ENCODE assay signal across 21 cellular contexts in the genomic region with DNA sequence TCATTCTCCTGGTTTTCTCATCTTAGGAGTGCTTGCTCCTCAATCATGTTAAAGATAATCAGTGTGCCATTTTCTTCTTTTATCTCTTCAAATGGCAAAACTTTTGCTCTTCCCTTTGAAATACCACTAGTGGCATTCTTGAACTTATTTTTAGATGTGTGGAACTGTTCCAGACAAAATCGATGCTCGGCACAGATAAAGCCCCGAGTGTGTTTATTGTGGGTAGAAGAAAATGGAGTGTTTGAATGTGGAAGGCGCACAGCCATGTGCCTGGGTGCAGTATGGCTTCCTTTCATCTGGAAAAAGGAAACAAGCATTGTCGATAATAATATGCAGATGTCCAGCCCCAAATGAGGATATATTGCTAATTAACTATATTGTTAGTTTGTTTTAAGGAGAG. TPM values are rescaled to one million over a fixed set of nuclear protein-coding genes. Genes with fewer than 3 reads are reported as not detected.
"Had no signal": no experiment of that assay in that cellular context is flagged by ENCODE, and none has a peak within 500 bp of the region (broad histone marks: within the 10 kb centered on the region; RNA-seq: fewer than 3 reads in every experiment).

No MANE protein-coding gene starts in this region.

- H3K4me3 Mint-ChIP-seq: stimulated activated effector memory CD8-positive, alpha-beta T cell treated with anti-CD3 and anti-CD28 coated beads, Interleukin-12 subunit alpha, Interleukin-12 subunit beta, amount 100 ng/mL, for 72 hours; stimulated activated naive CD8-positive, alpha-beta T cell treated with anti-CD3 and anti-CD28 coated beads, Interleukin-15, Interleukin-2, amounts not matched to agents 100 ng/mL and 50 ng/mL, for 24 hours had no signal

- H3K27me3 Mint-ChIP-seq: stimulated activated naive CD8-positive, alpha-beta T cell treated with anti-CD3 and anti-CD28 coated beads, Interleukin-15, Interleukin-2, amounts not matched to agents 100 ng/mL and 50 ng/mL, for 24 hours had no signal

- H3K9me3 Mint-ChIP-seq: stimulated activated effector memory CD8-positive, alpha-beta T cell treated with anti-CD3 and anti-CD28 coated beads, Interleukin-12 subunit alpha, Interleukin-12 subunit beta, amount 100 ng/mL, for 72 hours; stimulated activated naive CD8-positive, alpha-beta T cell treated with anti-CD3 and anti-CD28 coated beads, Interleukin-15, Interleukin-2, amounts not matched to agents 100 ng/mL and 50 ng/mL, for 24 hours had no signal

- DNase-seq: effector memory CD4-positive, alpha-beta T cell; esophagus squamous epithelium; head of caudate nucleus; hippocampal formation; left colon; left ventricle myocardium superior; mesenchymal stem cell; sigmoid colon; small intestine; stimulated activated CD4-positive, alpha-beta T cell treated with anti-CD3 and anti-CD28 coated beads, Interleukin-4, amount 100 ng/mL, for 1 hour; stimulated activated CD8-positive, alpha-beta memory T cell treated with anti-CD3 and anti-CD28 coated beads, Interleukin-4, amount 100 ng/mL, for 48 hours; transverse colon had no signal

- H3K36me3 Mint-ChIP-seq: stimulated activated effector memory CD8-positive, alpha-beta T cell treated with anti-CD3 and anti-CD28 coated beads, Interleukin-12 subunit alpha, Interleukin-12 subunit beta, amount 100 ng/mL, for 72 hours had no signal

- H3K4me3 ChIP-seq: esophagus squamous epithelium, gastroesophageal sphincter, lung, right atrium auricular region, sigmoid colon, thoracic aorta, transverse colon had no signal

- H3K36me3 ChIP-seq: esophagus squamous epithelium, gastroesophageal sphincter, neutrophil, right atrium auricular region, sigmoid colon, thoracic aorta, transverse colon had no signal

- H3K27ac Mint-ChIP-seq: stimulated activated effector memory CD8-positive, alpha-beta T cell treated with anti-CD3 and anti-CD28 coated beads, Interleukin-12 subunit alpha, Interleukin-12 subunit beta, amount 100 ng/mL, for 72 hours; stimulated activated naive CD8-positive, alpha-beta T cell treated with anti-CD3 and anti-CD28 coated beads, Interleukin-15, Interleukin-2, amounts not matched to agents 100 ng/mL and 50 ng/mL, for 24 hours had no signal

- H3K27me3 ChIP-seq: esophagus squamous epithelium, gastroesophageal sphincter, neutrophil, right atrium auricular region, sigmoid colon, transverse colon had no signal

- H3K9me3 ChIP-seq: esophagus squamous epithelium, gastroesophageal sphincter, neutrophil, right atrium auricular region, sigmoid colon, thoracic aorta, transverse colon had no signal

- H3K4me1 Mint-ChIP-seq: stimulated activated effector memory CD8-positive, alpha-beta T cell treated with anti-CD3 and anti-CD28 coated beads, Interleukin-12 subunit alpha, Interleukin-12 subunit beta, amount 100 ng/mL, for 72 hours had no signal

- H3K27ac ChIP-seq: esophagus squamous epithelium, gastroesophageal sphincter, neutrophil, right atrium auricular region, sigmoid colon, thoracic aorta, transverse colon had no signal

- H3K4me1 ChIP-seq: gastroesophageal sphincter, right atrium auricular region had no signal

RNA-seq across cellular contexts. Expression of gene ISM1, which starts 42.4 kb away (rescaled TPM):
- total RNA-seq: kidney epithelial cell had no signal
- polyA plus RNA-seq: neural cell had no signal
